In genomic region chr1:7085521-7085920, GRCh38 we compare ENCODE assay signal across 21 cellular contexts.
"Had no signal": no experiment of that assay in that cellular context is flagged by ENCODE, and none has a peak within 500 bp of the region (broad histone marks: within the 10 kb centered on the region; RNA-seq: fewer than 3 reads in every experiment).

No MANE protein-coding gene starts in this region.

- DNase-seq: KBM-7; MV-4-11; NCI-H1048; NCI-H1105; NCI-H1436 treated with DMSO at 0.1 percent for 48 hours; NCI-H1694; NCI-H187 treated with DMSO at 0.1 percent for 48 hours; NCI-H2029 treated with DMSO at 0.1 percent for 48 hours; NCI-H2171 treated with DMSO at 0.1 percent for 48 hours; NCI-H345; NCI-H446 treated with DMSO at 0.1 percent for 48 hours; NCI-H510A treated with DMSO at 0.1 percent for 48 hours; NCI-H526; NCI-H748 treated with DMSO at 0.1 percent for 48 hours; NK-92 treated with Interleukin-12 subunit alpha and Interleukin-12 subunit beta, amount 100 ng/mL, for 24 hours; PC-3; SHP77; SK-N-SH; SW 1271; T-helper 1 cell had no signal

- ATAC-seq: Panc1, PC-3 had no signal
